In genomic region chr7:111525100-111525499, GRCh38 we compare ENCODE assay signal across 29 cellular contexts.
"Had no signal": no experiment of that assay in that cellular context is flagged by ENCODE, and none has a peak within 500 bp of the region (broad histone marks: within the 10 kb centered on the region; RNA-seq: fewer than 3 reads in every experiment).

No MANE protein-coding gene starts in this region.

- H3K4me3 Mint-ChIP-seq: activated CD4-positive, alpha-beta memory T cell treated with anti-CD3 and anti-CD28 coated beads, Interleukin-2, amount 10 ng/mL, durations not matched to agents 7 days and 5 days; activated CD4-positive, alpha-beta T cell treated with anti-CD3 and anti-CD28 coated beads, Interleukin-2, amount 10 ng/mL, durations not matched to agents 7 days and 5 days; activated naive CD4-positive, alpha-beta T cell treated with anti-CD3 and anti-CD28 coated beads, Interleukin-2, amount 10 ng/mL, durations not matched to agents 7 days and 5 days; activated naive CD8-positive, alpha-beta T cell treated with anti-CD3 and anti-CD28 coated beads, Interleukin-2, amount 10 ng/mL, durations not matched to agents 7 days and 5 days; activated T-cell treated with anti-CD3 and anti-CD28 coated beads, Interleukin-2, amount 50 U/mL, for 24 hours; activated T-cell treated with anti-CD3 and anti-CD28 coated beads, Interleukin-2, amount 50 U/mL, for 72 hours; brain; T-helper 17 cell; T-helper 2 cell treated with Interferon-gamma antibody and Interleukin-4, amounts not matched to agents 5 μg/mL and 100 μg/mL, for 36 hours had no signal

- H3K27me3 Mint-ChIP-seq: activated CD4-positive, alpha-beta memory T cell treated with anti-CD3 and anti-CD28 coated beads, Interleukin-2, amount 10 ng/mL, durations not matched to agents 7 days and 5 days; activated CD4-positive, alpha-beta T cell treated with anti-CD3 and anti-CD28 coated beads, Interleukin-2, amount 10 ng/mL, durations not matched to agents 7 days and 5 days; activated naive CD4-positive, alpha-beta T cell treated with anti-CD3 and anti-CD28 coated beads, Interleukin-2, amount 10 ng/mL, durations not matched to agents 7 days and 5 days; activated naive CD8-positive, alpha-beta T cell treated with anti-CD3 and anti-CD28 coated beads, Interleukin-2, amount 10 ng/mL, durations not matched to agents 7 days and 5 days; activated T-cell treated with anti-CD3 and anti-CD28 coated beads, Interleukin-2, amount 50 U/mL, for 24 hours; brain; T-helper 17 cell had no signal

- H3K9me3 ChIP-seq: colonic mucosa had no signal

- H3K27me3 ChIP-seq: ascending aorta, breast epithelium, cardiac muscle cell, colonic mucosa, esophagus squamous epithelium had no signal

- DNase-seq: activated CD4-positive, alpha-beta memory T cell treated with anti-CD3 and anti-CD28 coated beads, Interleukin-2, amount 10 ng/mL, durations not matched to agents 7 days and 5 days; activated CD4-positive, alpha-beta T cell treated with anti-CD3 and anti-CD28 coated beads for 1 hour; activated CD4-positive, alpha-beta T cell treated with anti-CD3 and anti-CD28 coated beads for 4 hours; activated CD4-positive, alpha-beta T cell treated with anti-CD3 and anti-CD28 coated beads, Interleukin-2, amount 10 ng/mL, durations not matched to agents 7 days and 5 days; activated CD4-positive, alpha-beta T cell treated with anti-CD3 and anti-CD28 coated beads, Interleukin-2, amount 50 U/mL, for 4 hours; activated CD8-positive, alpha-beta memory T cell treated with anti-CD3 and anti-CD28 coated beads, Interleukin-2, amount 50 U/mL, for 48 hours; activated gamma-delta T cell; activated naive CD4-positive, alpha-beta T cell; activated naive CD4-positive, alpha-beta T cell treated with anti-CD3 and anti-CD28 coated beads, Interleukin-2, amount 10 ng/mL, durations not matched to agents 7 days and 5 days; activated naive CD8-positive, alpha-beta T cell treated with anti-CD3 and anti-CD28 coated beads, Interleukin-2, amount 10 ng/mL, durations not matched to agents 7 days and 5 days; activated T-cell treated with anti-CD3 and anti-CD28 coated beads for 4 hours; activated T-cell treated with anti-CD3 and anti-CD28 coated beads, Interleukin-2, amount 50 U/mL, for 24 hours; activated T-cell treated with anti-CD3 and anti-CD28 coated beads, Interleukin-2, amount 50 U/mL, for 72 hours; central memory CD4-positive, alpha-beta T cell; cerebellar nuclear complex; colonic mucosa; effector CD8-positive, alpha-beta T cell; esophagus squamous epithelium; head of caudate nucleus; T-helper 1 cell; T-helper 17 cell; T1000 had no signal

- H3K4me1 Mint-ChIP-seq: brain had no signal

- H3K27ac ChIP-seq: ascending aorta, breast epithelium, cardiac muscle cell, colonic mucosa, epithelial cell of prostate, esophagus squamous epithelium had no signal

- H3K36me3 ChIP-seq: breast epithelium, cardiac muscle cell, colonic mucosa had no signal

- H3K27ac Mint-ChIP-seq: activated CD4-positive, alpha-beta memory T cell treated with anti-CD3 and anti-CD28 coated beads, Interleukin-2, amount 10 ng/mL, durations not matched to agents 7 days and 5 days; activated CD4-positive, alpha-beta T cell treated with anti-CD3 and anti-CD28 coated beads, Interleukin-2, amount 10 ng/mL, durations not matched to agents 7 days and 5 days; activated naive CD4-positive, alpha-beta T cell treated with anti-CD3 and anti-CD28 coated beads, Interleukin-2, amount 10 ng/mL, durations not matched to agents 7 days and 5 days; activated naive CD4-positive, alpha-beta T cell treated with anti-CD3 and anti-CD28 coated beads, Interleukin-2, amount 50 U/mL, for 72 hours; activated naive CD8-positive, alpha-beta T cell treated with anti-CD3 and anti-CD28 coated beads, Interleukin-2, amount 10 ng/mL, durations not matched to agents 7 days and 5 days; activated T-cell treated with anti-CD3 and anti-CD28 coated beads, Interleukin-2, amount 50 U/mL, for 24 hours; activated T-cell treated with anti-CD3 and anti-CD28 coated beads, Interleukin-2, amount 50 U/mL, for 72 hours; brain; T-helper 17 cell; T-helper 2 cell treated with Interferon-gamma antibody and Interleukin-4, amounts not matched to agents 5 μg/mL and 100 μg/mL, for 36 hours had no signal

- H3K4me3 ChIP-seq: ascending aorta, breast epithelium, cardiac muscle cell, colonic mucosa, esophagus squamous epithelium had no signal

- ATAC-seq: activated naive CD4-positive, alpha-beta T cell treated with anti-CD3 and anti-CD28 coated beads, Interleukin-2, amount 50 U/mL, for 72 hours; activated T-cell treated with anti-CD3 and anti-CD28 coated beads, Interleukin-2, amount 50 U/mL, for 72 hours; T-helper 17 cell had no signal

- H3K9me3 Mint-ChIP-seq: activated CD4-positive, alpha-beta memory T cell treated with anti-CD3 and anti-CD28 coated beads, Interleukin-2, amount 10 ng/mL, durations not matched to agents 7 days and 5 days; activated CD4-positive, alpha-beta T cell treated with anti-CD3 and anti-CD28 coated beads, Interleukin-2, amount 10 ng/mL, durations not matched to agents 7 days and 5 days; activated naive CD4-positive, alpha-beta T cell treated with anti-CD3 and anti-CD28 coated beads, Interleukin-2, amount 10 ng/mL, durations not matched to agents 7 days and 5 days; activated naive CD8-positive, alpha-beta T cell treated with anti-CD3 and anti-CD28 coated beads, Interleukin-2, amount 10 ng/mL, durations not matched to agents 7 days and 5 days; T-helper 2 cell treated with Interferon-gamma antibody and Interleukin-4, amounts not matched to agents 5 μg/mL and 100 μg/mL, for 36 hours had no signal

- H3K4me1 ChIP-seq: breast epithelium, colonic mucosa had no signal
